33 cellular contexts compared by ENCODE assay signal in the genomic region with DNA sequence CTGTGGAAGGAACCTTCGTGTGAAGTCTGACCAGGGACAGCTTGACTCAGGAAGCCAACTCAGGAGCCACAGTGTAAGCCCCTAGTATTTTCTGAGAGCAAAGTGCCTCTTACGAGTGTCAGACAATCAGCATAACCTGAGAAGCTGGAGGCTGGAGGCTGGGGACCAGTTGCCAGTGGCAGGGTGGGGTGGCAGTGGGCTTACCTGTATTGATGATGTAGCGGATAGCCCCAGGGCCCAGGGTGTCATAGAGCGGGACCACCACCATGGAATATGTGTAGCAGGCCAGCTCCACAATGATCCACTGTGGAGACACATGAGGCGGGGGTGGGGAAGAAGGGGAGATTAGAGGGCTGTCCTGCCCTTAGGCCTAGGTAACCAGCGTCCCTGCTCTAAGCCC. TPM values are rescaled to one million over a fixed set of nuclear protein-coding genes. Genes with fewer than 3 reads are reported as not detected.
"Had no signal": no experiment of that assay in that cellular context is flagged by ENCODE, and none has a peak within 500 bp of the region (broad histone marks: within the 10 kb centered on the region; RNA-seq: fewer than 3 reads in every experiment).

No MANE protein-coding gene starts in this region.

- H3K27ac ChIP-seq: adrenal gland, body of pancreas, colonic mucosa, epithelial cell of prostate, esophagus squamous epithelium, gastroesophageal sphincter, WERI-Rb-1 had no signal

- H3K9me3 ChIP-seq: adrenal gland, body of pancreas, colonic mucosa, esophagus squamous epithelium, gastroesophageal sphincter had no signal

- H3K4me3 Mint-ChIP-seq: activated B cell treated with CpG ODN at 0.5 μM for 24 hours; activated CD8-positive, alpha-beta T cell treated with anti-CD3 and anti-CD28 coated beads for 36 hours; activated naive CD4-positive, alpha-beta T cell treated with anti-CD3 and anti-CD28 coated beads, Interleukin-2, amount 10 ng/mL, durations not matched to agents 7 days and 5 days; T-helper 17 cell; T-helper 2 cell treated with Interferon-gamma antibody and Interleukin-4, amounts not matched to agents 5 μg/mL and 100 μg/mL, for 36 hours had no signal

- H3K4me3 ChIP-seq: adrenal gland, body of pancreas, colonic mucosa, esophagus squamous epithelium, gastroesophageal sphincter had no signal

- DNase-seq: activated B cell treated with CpG ODN at 0.5 μM for 24 hours; activated CD4-positive, alpha-beta T cell treated with anti-CD3 and anti-CD28 coated beads for 48 hours; activated CD4-positive, alpha-beta T cell treated with anti-CD3 and anti-CD28 coated beads, Interleukin-2, amount 50 U/mL, for 1 hour; activated CD4-positive, alpha-beta T cell treated with anti-CD3 and anti-CD28 coated beads, Interleukin-2, amount 50 U/mL, for 48 hours; activated CD8-positive, alpha-beta memory T cell treated with anti-CD3 and anti-CD28 coated beads for 24 hours; activated CD8-positive, alpha-beta T cell treated with anti-CD3 and anti-CD28 coated beads for 36 hours; activated gamma-delta T cell; activated naive CD4-positive, alpha-beta T cell; activated naive CD4-positive, alpha-beta T cell treated with anti-CD3 and anti-CD28 coated beads, Interleukin-2, amount 10 ng/mL, durations not matched to agents 7 days and 5 days; activated T-cell treated with anti-CD3 and anti-CD28 coated beads, Interleukin-2, amount 50 U/mL, for 48 hours; adrenal gland; amygdala; body of pancreas; caudate nucleus; colonic mucosa; effector CD8-positive, alpha-beta T cell; esophagus squamous epithelium; foreskin melanocyte; T-helper 1 cell; T-helper 17 cell; T1000; WERI-Rb-1 had no signal

- ATAC-seq: activated CD4-positive, CD25-positive, alpha-beta regulatory T cell treated with anti-CD3 and anti-CD28 coated beads, Interleukin-2, amount 50 U/mL, for 24 hours; activated CD8-positive, alpha-beta T cell treated with anti-CD3 and anti-CD28 coated beads for 36 hours; activated naive CD4-positive, alpha-beta T cell treated with anti-CD3 and anti-CD28 coated beads, Interleukin-2, amount 50 U/mL, for 72 hours; body of pancreas; gastroesophageal sphincter; T-helper 17 cell had no signal

- H3K9me3 Mint-ChIP-seq: activated B cell treated with CpG ODN at 0.5 μM for 24 hours; activated CD8-positive, alpha-beta T cell treated with anti-CD3 and anti-CD28 coated beads for 36 hours; activated naive CD4-positive, alpha-beta T cell treated with anti-CD3 and anti-CD28 coated beads, Interleukin-2, amount 10 ng/mL, durations not matched to agents 7 days and 5 days; activated naive CD4-positive, alpha-beta T cell treated with anti-CD3 and anti-CD28 coated beads, Interleukin-2, amount 50 U/mL, for 72 hours; T-helper 2 cell treated with Interferon-gamma antibody and Interleukin-4, amounts not matched to agents 5 μg/mL and 100 μg/mL, for 36 hours had no signal

- H3K27me3 Mint-ChIP-seq: activated CD8-positive, alpha-beta T cell treated with anti-CD3 and anti-CD28 coated beads for 36 hours had no signal

- H3K27me3 ChIP-seq: adrenal gland, body of pancreas, colonic mucosa, esophagus squamous epithelium, gastroesophageal sphincter had no signal

- H3K4me1 Mint-ChIP-seq: activated B cell treated with CpG ODN at 0.5 μM for 24 hours; activated naive CD4-positive, alpha-beta T cell treated with anti-CD3 and anti-CD28 coated beads, Interleukin-2, amount 10 ng/mL, durations not matched to agents 7 days and 5 days had no signal

- H3K4me1 ChIP-seq: adrenal gland, body of pancreas, colonic mucosa had no signal

- H3K27ac Mint-ChIP-seq: activated B cell treated with CpG ODN at 0.5 μM for 24 hours; activated CD8-positive, alpha-beta T cell treated with anti-CD3 and anti-CD28 coated beads for 36 hours; activated naive CD4-positive, alpha-beta T cell treated with anti-CD3 and anti-CD28 coated beads, Interleukin-2, amount 10 ng/mL, durations not matched to agents 7 days and 5 days; T-helper 17 cell; T-helper 2 cell treated with Interferon-gamma antibody and Interleukin-4, amounts not matched to agents 5 μg/mL and 100 μg/mL, for 36 hours had no signal

- H3K36me3 Mint-ChIP-seq: activated naive CD4-positive, alpha-beta T cell treated with anti-CD3 and anti-CD28 coated beads, Interleukin-2, amount 10 ng/mL, durations not matched to agents 7 days and 5 days; activated naive CD4-positive, alpha-beta T cell treated with anti-CD3 and anti-CD28 coated beads, Interleukin-2, amount 50 U/mL, for 72 hours had no signal

- H3K36me3 ChIP-seq: adrenal gland, colonic mucosa, esophagus squamous epithelium, gastroesophageal sphincter had no signal

RNA-seq across cellular contexts. Expression of a gene that starts 22.9 kb away (rescaled TPM):
- total RNA-seq: endothelial cell of umbilical vein, glomerular endothelial cell had no signal
- polyA plus RNA-seq: endothelial cell of umbilical vein had no signal

RNA-seq across cellular contexts. Expression of a gene that starts 43.1 kb away (rescaled TPM):
- total RNA-seq: activated B cell treated with CpG ODN at 0.5 μM for 24 hours; activated CD8-positive, alpha-beta T cell treated with anti-CD3 and anti-CD28 coated beads for 36 hours; activated naive CD4-positive, alpha-beta T cell treated with anti-CD3 and anti-CD28 coated beads, Interleukin-2, amount 50 U/mL, for 72 hours; adrenal gland; colonic mucosa; dermis microvascular lymphatic vessel endothelial cell; endothelial cell of umbilical vein; esophagus squamous epithelium; fibroblast of lung; fibroblast of villous mesenchyme; glomerular endothelial cell had no signal
- polyA plus RNA-seq: adrenal gland, aorta, endothelial cell of umbilical vein, fibroblast of lung had no signal
